8 cellular contexts compared by ENCODE assay signal in genomic region chr1:38026592-38027200, GRCh38.
DNase-seq lines count a peak whose midpoint lies in the region; ATAC-seq and TF ChIP-seq lines count a peak whose summit lies in the region.

No MANE protein-coding gene starts in this region.

- no peaks in the 10 kb centered on the region; the same call in 1 of the 2 replicates for H3K36me3 ChIP-seq in MM.1S (replicated peaks; ENCODE audit: insufficient read depth, low read length)
- peaks cover 44% of the 10 kb centered on the region for H3K36me3 ChIP-seq in WERI-Rb-1

- no peaks in the 10 kb centered on the region for H3K79me2 ChIP-seq in MM.1S (ENCODE audit: low read length)

- H3K9ac ChIP-seq in MM.1S (ENCODE audit: low read length), result no peak overlapping the region

- H2AFZ ChIP-seq in MM.1S (ENCODE audit: low read length), result no peak overlapping the region

- H3K27ac ChIP-seq in MM.1S (ENCODE audit: low read length) (peak overlapping the region; percentile 90; the same call in 1 of the 2 replicates), WERI-Rb-1 (no peak overlapping the region)

- H3K9me2 ChIP-seq in MM.1S (replicated peaks; ENCODE audit: insufficient read depth, low read length), result no peaks in the 10 kb centered on the region

- H4K20me1 ChIP-seq in MM.1S (ENCODE audit: insufficient read depth, low read length), result no peaks in the 10 kb centered on the region

- TF ChIP-seq CTCF in MM.1S (IDR thresholded peaks at IDR 0.05; ENCODE audit: low read length) (peak; percentile 79), WERI-Rb-1 (IDR thresholded peaks at IDR 0.05; ENCODE audit: low read depth, low read length) (peak; percentile 81), fibroblast of pulmonary artery (IDR thresholded peaks at IDR 0.05; ENCODE audit: low read length, missing control alignments) (peak; percentile 71)

- H3F3A ChIP-seq in MM.1S (ENCODE audit: insufficient read depth, low read length), result peaks cover 40% of the 10 kb centered on the region

- no peaks in the 10 kb centered on the region for H3K27me3 ChIP-seq in MM.1S (replicated peaks; ENCODE audit: insufficient read depth, low read length)
- H3K27me3 ChIP-seq in WERI-Rb-1 (ENCODE audit: insufficient read depth, low read depth, severe bottlenecking), result no peaks in the 10 kb centered on the region

- DNase-seq in activated CD4-positive, alpha-beta T cell treated with anti-CD3 and anti-CD28 coated beads for 48 hours, result peak; percentile 74
- no peak for DNase-seq in activated CD4-positive, alpha-beta T cell treated with anti-CD3 and anti-CD28 coated beads, Interleukin-2, amount 50 U/mL, for 1 hour
- DNase-seq in MM.1S (peak; percentile 64), WERI-Rb-1 (peak; percentile 75), fibroblast of pulmonary artery (ENCODE audit: low read depth) (peak; percentile 72), retina (peak; percentile 81)

- H3K9me3 ChIP-seq in MM.1S (replicated peaks; ENCODE audit: insufficient read depth, low read length), result no peaks in the 10 kb centered on the region
- no peaks in the 10 kb centered on the region for H3K9me3 ChIP-seq in WERI-Rb-1 (ENCODE audit: severe bottlenecking)

- ATAC-seq in HG02798 (IDR thresholded peaks at IDR 0.05; ENCODE audit: poor library complexity, unreplicated experiment) (no peak), HG03457 (IDR thresholded peaks at IDR 0.05; ENCODE audit: unreplicated experiment) (no peak)

- no peak overlapping the region for H3K4me2 ChIP-seq in MM.1S (ENCODE audit: low read depth, low read length)

- peaks cover 50% of the 10 kb centered on the region for H3K4me1 ChIP-seq in MM.1S (ENCODE audit: low read length)

- no peak overlapping the region for H3K4me3 ChIP-seq in MM.1S (ENCODE audit: low read length)
- no peak overlapping the region for H3K4me3 ChIP-seq in WERI-Rb-1 (ENCODE audit: low read depth, low read length)
- H3K4me3 ChIP-seq in fibroblast of pulmonary artery (replicated peaks; ENCODE audit: low read depth, low read length), result no peak overlapping the region
